ENCODE assay signal across 11 cellular contexts in the genomic region with DNA sequence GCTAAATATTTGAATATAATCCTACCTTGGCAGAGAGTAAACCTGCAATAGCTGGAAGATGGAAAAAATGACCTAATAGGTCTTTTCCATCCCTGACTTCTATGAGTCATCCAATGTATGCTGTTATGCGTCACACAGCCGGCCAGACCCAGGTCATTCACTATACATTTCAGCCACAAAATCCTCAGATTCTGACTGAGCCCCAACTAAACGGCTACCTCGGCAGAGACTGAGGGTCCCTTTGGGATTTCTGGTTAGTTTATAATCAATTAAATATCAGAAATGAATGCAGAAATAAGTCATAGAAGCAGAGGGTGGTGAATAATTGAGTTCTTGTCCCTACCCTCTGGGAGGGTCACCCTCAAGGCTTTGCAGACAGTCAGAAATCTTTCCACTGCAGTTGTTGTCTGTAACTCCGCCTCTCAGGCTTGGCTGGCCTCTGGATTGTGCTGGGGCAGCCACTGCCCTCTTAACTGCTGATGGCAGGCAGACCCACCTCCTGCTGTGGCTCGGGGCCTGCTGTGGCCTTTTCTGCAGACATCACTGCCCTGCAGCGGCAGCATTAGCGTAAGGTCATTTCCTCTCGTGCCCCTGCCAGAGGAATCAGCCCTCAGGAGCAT.
DNase-seq lines count a peak whose midpoint lies in the region; ATAC-seq, FAIRE-seq and TF ChIP-seq lines count a peak whose summit lies in the region.
"Had no signal": no experiment of that assay in that cellular context is flagged by ENCODE, and none has a peak within 500 bp of the region (broad histone marks: within the 10 kb centered on the region; RNA-seq: fewer than 3 reads in every experiment).

No MANE protein-coding gene starts in this region.

- no peaks in the 10 kb centered on the region for H4K20me1 ChIP-seq in HCT116 (ENCODE audit: insufficient read depth)

- BruUV-seq in HCT116 (replicated peaks; lab: Mats Ljungman, UMichigan) = TSS peak; percentile 90

- POLR2A ChIA-PET in HCT116 (lab: Charles Lee) = interaction anchor here (1.4 kb wide), 1 partner anchor 10 kb away, joined by 4 read pairs; no protein-coding TSS in a partner anchor

- H3K4me3 ChIP-seq in HCT116 (replicated peaks in 1 of 2; ENCODE audit: low read depth in 1 of 2, low read length in 2 of 2) (peak overlapping the region in 1 of 2 experiments; percentile 29; a peak in 2 of 4 replicates), lower leg skin (ENCODE audit: low read depth, poor library complexity, severe bottlenecking) (no peak overlapping the region)
- H3K4me3 ChIP-seq: heart right ventricle had no signal

- peaks cover 0 to 7% of the 10 kb centered on the region in 2 experiments; a peak in 1 of 4 replicates for H3K36me3 ChIP-seq in HCT116 (ENCODE audit: control insufficient read depth in 1 of 2, insufficient read depth in 2 of 2, low read length in 2 of 2)
- H3K36me3 ChIP-seq: heart right ventricle had no signal

- H3K27ac ChIP-seq in HCT116 (ENCODE audit: low read depth, low read length) = peak overlapping the region; percentile 60
- H3K27ac ChIP-seq: heart right ventricle had no signal

- RAD21 ChIA-PET in HCT116 (lab: Charles Lee; ENCODE audit: low non-redundant PET in 1 of 2, low total read pairs in 2 of 2, uncharacterized antibody in 2 of 2, unreplicated experiment in 2 of 2) = no interaction called here

- H3K4me1 ChIP-seq in HCT116 (ENCODE audit: control insufficient read depth in 1 of 2, insufficient read depth in 2 of 2, low read length in 2 of 2) = peaks cover 24 to 27% of the 10 kb centered on the region in 2 experiments

- ATAC-seq in HCT116 (peak; percentile 87), sciatic nerve (peak; percentile 57), GM18909 (IDR thresholded peaks at IDR 0.05; ENCODE audit: poor library complexity, unreplicated experiment) (no peak)
- ATAC-seq: activated CD8-positive, alpha-beta T cell treated with anti-CD3 and anti-CD28 coated beads for 36 hours had no signal

- H3K27me3 ChIP-seq in HCT116 (ENCODE audit: insufficient read depth, low read length) = no peaks in the 10 kb centered on the region
- H3K27me3 ChIP-seq: heart right ventricle had no signal

- H3K4me2 ChIP-seq in HCT116 (ENCODE audit: low read length) = peak overlapping the region; percentile 72

- intact Hi-C loops in HCT116 (cut with micrococcal nuclease) (no loop called here), sciatic nerve (cut with DNase I) (no loop called here), lower leg skin (cut with DNase I; ENCODE audit: low total_unique reads) (no loop called here)

- peak; percentile 65 for DNase-seq in HCT116 (ENCODE audit: low read depth, low spot score)
- DNase-seq in RCC 7860 (ENCODE audit: low spot score) = peak; percentile 98
- peak; percentile 64 for DNase-seq in fibroblast of peridontal ligament (ENCODE audit: extremely low read depth)
- DNase-seq in sciatic nerve (ENCODE audit: low spot score) = no peak
- no peak for DNase-seq in medulla oblongata (ENCODE audit: extremely low spot score)
- DNase-seq in lower leg skin (ENCODE audit: low spot score in 2 of 2) = no peak
- no peak for DNase-seq in mesenteric fat pad (ENCODE audit: low spot score)
- DNase-seq: activated CD8-positive, alpha-beta T cell treated with anti-CD3 and anti-CD28 coated beads for 36 hours; NCI-H1048 had no signal

- H3K9ac ChIP-seq in HCT116 (ENCODE audit: low read length) = peak overlapping the region; percentile 48

- CTCF ChIA-PET in HCT116 (lab: Charles Lee) = no interaction called here

- no peaks in the 10 kb centered on the region for H3K79me2 ChIP-seq in HCT116 (ENCODE audit: insufficient read depth, low read length)

- WGBS in lower leg skin, 2 donors = 58 to 65% methylated on average over 9 of the region's 9 CpGs

- TF ChIP-seq CTCF in HCT116 (IDR thresholded peaks at IDR 0.05 in 2 of 3, conservative IDR thresholded peaks at IDR 0.05 in 1 of 3; ENCODE audit: borderline replicate concordance in 1 of 3, insufficient read depth in 1 of 3, low read depth in 2 of 3, low read length in 2 of 3) (no peak), lower leg skin (IDR thresholded peaks at IDR 0.05) (no peak)

- H3K9me2 ChIP-seq in HCT116 (ENCODE audit: insufficient read depth) = no peaks in the 10 kb centered on the region

- no peaks in the 10 kb centered on the region; a peak in 1 of 4 replicates for H3K9me3 ChIP-seq in HCT116 (ENCODE audit: control insufficient read depth in 1 of 2, insufficient read depth in 1 of 2, low read depth in 1 of 2, low read length in 2 of 2)

- TF ChIP-seq POLR2A in HCT116 (IDR thresholded peaks at IDR 0.05; ENCODE audit: borderline replicate concordance, extremely low read depth, insufficient read depth, insufficient read length) (no peak), lower leg skin (IDR thresholded peaks at IDR 0.05) (no peak)

- H2AFZ ChIP-seq in HCT116 (ENCODE audit: low read depth, low read length, poor library complexity, severe bottlenecking) = peak overlapping the region; percentile 94

- peak; percentile 32; the same call in 1 of the 2 replicates for TF ChIP-seq RAD21 in HCT116 (IDR thresholded peaks at IDR 0.05; ENCODE audit: low read depth)

- peak; percentile 92 for FAIRE-seq in RCC 7860 (lab: Jason Lieb, UNC)

TF ChIP-seq in HCT116, 20 proteins besides CTCF, POLR2A, EP300 and RAD21 (continues in another document):
- TF ChIP-seq FOSL1 (IDR thresholded peaks at IDR 0.05; ENCODE audit: low read depth) (peak; percentile 96), ELF1 (IDR thresholded peaks at IDR 0.05; ENCODE audit: borderline replicate concordance, low read depth) (no peak), EZH2 (IDR thresholded peaks at IDR 0.05) (no peak), TCF7L2 (IDR thresholded peaks at IDR 0.05; ENCODE audit: borderline replicate concordance, extremely low read depth, insufficient read depth, insufficient read length) (peak; percentile 43), ZFX (IDR thresholded peaks at IDR 0.05) (no peak), EGR1 (IDR thresholded peaks at IDR 0.05; ENCODE audit: low read depth) (no peak), CBX3 (IDR thresholded peaks at IDR 0.05; ENCODE audit: low read depth) (peak; percentile 56; the same call in 1 of the 2 replicates), SP1 (IDR thresholded peaks at IDR 0.05; ENCODE audit: low read depth) (peak; percentile 79), CEBPB (IDR thresholded peaks at IDR 0.05; ENCODE audit: low read depth) (peak; percentile 43; the same call in 1 of the 2 replicates), JUND (IDR thresholded peaks at IDR 0.05) (peak; percentile 95), REST (IDR thresholded peaks at IDR 0.05; ENCODE audit: low read depth) (no peak), ZNF274 (IDR thresholded peaks at IDR 0.05; ENCODE audit: low read depth, low read length) (no peak), SRF (IDR thresholded peaks at IDR 0.05; ENCODE audit: low read depth) (no peak), YY1 (IDR thresholded peaks at IDR 0.05; ENCODE audit: extremely low read depth, insufficient replicate concordance, low read depth, low read length) (peak; percentile 27), EZH2phosphoT487 (IDR thresholded peaks at IDR 0.05; ENCODE audit: borderline replicate concordance) (no peak), SIN3A (IDR thresholded peaks at IDR 0.05; ENCODE audit: low read depth) (no peak), POLR2AphosphoS5 (IDR thresholded peaks at IDR 0.05; ENCODE audit: low read depth, low read length) (0 out of 2 replicates have a peak, but pooled peaks have one; percentile 9)
- TF ChIP-seq, protein P1, sequence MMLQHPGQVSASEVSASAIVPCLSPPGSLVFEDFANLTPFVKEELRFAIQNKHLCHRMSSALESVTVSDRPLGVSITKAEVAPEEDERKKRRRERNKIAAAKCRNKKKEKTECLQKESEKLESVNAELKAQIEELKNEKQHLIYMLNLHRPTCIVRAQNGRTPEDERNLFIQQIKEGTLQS (IDR thresholded peaks at IDR 0.05) = peak; percentile 73
- TF ChIP-seq, protein P2, sequence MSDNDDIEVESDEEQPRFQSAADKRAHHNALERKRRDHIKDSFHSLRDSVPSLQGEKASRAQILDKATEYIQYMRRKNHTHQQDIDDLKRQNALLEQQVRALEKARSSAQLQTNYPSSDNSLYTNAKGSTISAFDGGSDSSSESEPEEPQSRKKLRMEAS (IDR thresholded peaks at IDR 0.05) = 0 out of 2 replicates have a peak, but pooled peaks have one; percentile 15

Comparison
In these comparisons a context has a peak if more than half of its experiments do, and no peak if none do; other contexts are left out.
1. DNase-seq: peak in HCT116 (single experiment), RCC 7860 (single experiment) and fibroblast of peridontal ligament (single experiment); none in sciatic nerve (single experiment), medulla oblongata (single experiment), lower leg skin (0 of 2) and mesenteric fat pad (single experiment).